In the genomic region with DNA sequence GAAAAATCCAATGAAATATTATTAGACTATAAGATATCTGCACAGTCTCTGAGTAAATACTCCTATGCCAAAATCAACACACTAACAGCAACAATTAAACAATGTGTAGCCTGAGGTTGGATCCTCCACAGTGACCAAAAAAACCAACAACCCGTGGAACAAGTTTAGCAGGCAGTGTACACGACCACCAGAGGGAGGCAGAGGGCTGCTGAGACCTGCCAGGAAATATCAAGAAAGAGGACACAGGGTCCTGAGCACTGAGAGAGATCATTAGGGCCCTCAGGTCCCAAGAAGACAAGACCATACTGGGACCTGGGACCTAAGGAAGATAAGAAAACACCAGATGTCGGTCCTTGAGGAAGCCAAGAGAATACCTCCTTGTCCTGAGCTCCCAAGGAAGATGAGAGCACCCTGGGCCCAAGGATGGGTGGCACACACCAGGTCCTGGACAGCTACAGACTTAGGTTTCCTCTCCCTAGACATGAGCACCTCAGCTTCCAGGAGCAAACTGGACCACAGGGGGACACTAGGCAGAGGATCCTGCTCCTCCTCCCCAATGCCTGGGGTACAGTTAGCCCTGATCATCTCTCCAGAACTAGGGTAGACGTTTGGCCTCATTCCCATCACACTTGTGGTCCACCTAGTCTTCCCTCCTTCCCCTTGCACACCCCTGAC, we compare ENCODE assay signal across 8 cellular contexts. TPM values are rescaled to one million over a fixed set of nuclear protein-coding genes. Genes with fewer than 3 reads are reported as not detected.
A peak's percentile ranks its signal among the peaks of the same experiment; 100 is the strongest.
DNase-seq lines count a peak whose midpoint lies in the region; ATAC-seq and TF ChIP-seq lines count a peak whose summit lies in the region.

No MANE protein-coding gene starts in this region.

- peak overlapping the region; percentile 99 for H3K27ac Mint-ChIP-seq in activated T-helper 17 cell treated with anti-CD3 and anti-CD28 coated beads, Interleukin-2, amount 50 U/mL, for 72 hours

- DNase-seq in AG04449 (ENCODE audit: low read depth, low spot score) (no peak), OCI-M2 (lab: John Stamatoyannopoulos, UW; ENCODE audit: unreplicated experiment) (peak; percentile 50), germinal center (ENCODE audit: low spot score) (peak; percentile 57), retinal pigment epithelial cell (ENCODE audit: low read depth) (no peak), middle frontal gyrus (ENCODE audit: extremely low spot score, low spot score) (no peak), cortex of kidney (lab: John Stamatoyannopoulos, UW) (no peak)

- peaks cover 12% of the 10 kb centered on the region for H3K4me1 Mint-ChIP-seq in activated T-helper 17 cell treated with anti-CD3 and anti-CD28 coated beads, Interleukin-2, amount 50 U/mL, for 72 hours

- H3K27me3 Mint-ChIP-seq in activated T-helper 17 cell treated with anti-CD3 and anti-CD28 coated beads, Interleukin-2, amount 50 U/mL, for 72 hours = no peaks in the 10 kb centered on the region

- H3K36me3 Mint-ChIP-seq in activated T-helper 17 cell treated with anti-CD3 and anti-CD28 coated beads, Interleukin-2, amount 50 U/mL, for 72 hours (ENCODE audit: low read depth) = peaks cover 60% of the 10 kb centered on the region

- ATAC-seq in GM21447 (IDR thresholded peaks at IDR 0.05; ENCODE audit: unreplicated experiment) = peak; percentile 3
- no peak for ATAC-seq in activated T-helper 17 cell treated with anti-CD3 and anti-CD28 coated beads, Interleukin-2, amount 50 U/mL, for 72 hours (replicated peaks)

- peak overlapping the region; percentile 85 for H3K4me3 ChIP-seq in AG04449 (ENCODE audit: low read depth, low read length)
- H3K4me3 ChIP-seq in retinal pigment epithelial cell (ENCODE audit: low read length) = no peak overlapping the region

- POLR2A ChIA-PET in AG04449 (lab: Yijun Ruan, JAX) = no interaction called here

- CTCF ChIA-PET in AG04449 (lab: Yijun Ruan, JAX) = interaction anchor here (1.1 kb wide), 1 partner anchor 163 kb away, joined by 3 read pairs; no protein-coding TSS in a partner anchor

- peaks cover 22% of the 10 kb centered on the region for H3K9me3 Mint-ChIP-seq in activated T-helper 17 cell treated with anti-CD3 and anti-CD28 coated beads, Interleukin-2, amount 50 U/mL, for 72 hours

- H3K4me3 Mint-ChIP-seq in activated T-helper 17 cell treated with anti-CD3 and anti-CD28 coated beads, Interleukin-2, amount 50 U/mL, for 72 hours = peak overlapping the region; percentile 94

- TF ChIP-seq CTCF in AG04449 (IDR thresholded peaks at IDR 0.05; ENCODE audit: insufficient read depth, low read length, missing control alignments) (peak; percentile 21), retinal pigment epithelial cell (conservative IDR thresholded peaks at IDR 0.05; ENCODE audit: low read depth, low read length) (peak; percentile 49)

RNA-seq across cellular contexts. Expression of gene ZNF274, which starts 0.8 kb away (rescaled TPM):
- total RNA-seq in activated T-helper 17 cell treated with anti-CD3 and anti-CD28 coated beads, Interleukin-2, amount 50 U/mL, for 72 hours = 10 to 100 TPM; 18.5 to 29.1 TPM

RNA-seq across cellular contexts. Expression of gene ZNF329, which starts 31.4 kb away (rescaled TPM):
- total RNA-seq in activated T-helper 17 cell treated with anti-CD3 and anti-CD28 coated beads, Interleukin-2, amount 50 U/mL, for 72 hours = 1 to 10 TPM; 3.8 to 7.0 TPM

RNA-seq across cellular contexts. Expression of gene ZNF544, which starts 46.7 kb away (rescaled TPM):
- 10 to 100 TPM; 43.4 to 44.6 TPM for total RNA-seq in activated T-helper 17 cell treated with anti-CD3 and anti-CD28 coated beads, Interleukin-2, amount 50 U/mL, for 72 hours

Comparison
In these comparisons a context has a peak if more than half of its experiments do, and no peak if none do; other contexts are left out.
1. DNase-seq: peak in OCI-M2 (single experiment) and germinal center (single experiment); none in AG04449 (single experiment), retinal pigment epithelial cell (single experiment), middle frontal gyrus (single experiment) and cortex of kidney (single experiment).